ENCODE assay signal across 8 cellular contexts in genomic region chr6:119234941-119235340, GRCh38.
"Had no signal": no experiment of that assay in that cellular context is flagged by ENCODE, and none has a peak within 500 bp of the region (broad histone marks: within the 10 kb centered on the region; RNA-seq: fewer than 3 reads in every experiment).

No MANE protein-coding gene starts in this region.

- H3K36me3 ChIP-seq: HAP-1 had no signal

- H3K27ac ChIP-seq: GM23248 had no signal

- H3K9me3 ChIP-seq: HAP-1 had no signal

- DNase-seq: GM23248, GOT3, H7, KG1 had no signal

- FAIRE-seq: HTR-8/SVneo had no signal

- H3K4me1 ChIP-seq: HAP-1 had no signal

- H3K9ac ChIP-seq: GM23248 had no signal

- H3K27me3 Mint-ChIP-seq: IgD-negative memory B cell had no signal

- H3K4me3 ChIP-seq: GM23248, HAP-1 had no signal

- H2AFZ ChIP-seq: GM23248 had no signal

- H3K4me3 Mint-ChIP-seq: IgD-negative memory B cell had no signal

- H3K27ac Mint-ChIP-seq: IgD-negative memory B cell had no signal

- ATAC-seq: HCT116 had no signal
